1 cellular context compared by ENCODE assay signal in genomic region chr10:102814873-102815661, GRCh38.
TF ChIP-seq lines count a peak whose summit lies in the region.

No MANE protein-coding gene starts in this region.

TF ChIP-seq in HepG2, 621 proteins besides CTCF, POLR2A, EP300 and RAD21 (continued from another document and continues in another):
- TF ChIP-seq ZBTB40 (IDR thresholded peaks at IDR 0.05) (no peak), ZBTB40 (CRISPR knock-in tag; IDR thresholded peaks at IDR 0.05) (peak; percentile 67; the same call in 1 of the 2 replicates), MTF2 (CRISPR knock-in tag; IDR thresholded peaks at IDR 0.05; ENCODE audit: borderline replicate concordance) (0 out of 2 replicates have a peak, but pooled peaks have one; percentile 45), REPIN1 (CRISPR knock-in tag; IDR thresholded peaks at IDR 0.05; ENCODE audit: borderline replicate concordance, low read depth) (peak; percentile 66; the same call in 1 of the 2 replicates), REL (CRISPR knock-in tag; conservative IDR thresholded peaks at IDR 0.05) (no peak), ZSCAN20 (CRISPR knock-in tag; IDR thresholded peaks at IDR 0.05; ENCODE audit: borderline replicate concordance) (no peak), ZNF878 (CRISPR knock-in tag; IDR thresholded peaks at IDR 0.05) (peak; percentile 46), TFDP2 (CRISPR knock-in tag; IDR thresholded peaks at IDR 0.05) (peak; percentile 10; the same call in 1 of the 2 replicates), ZGPAT (CRISPR knock-in tag; IDR thresholded peaks at IDR 0.05) (peak; percentile 93), ZNF709 (CRISPR knock-in tag; IDR thresholded peaks at IDR 0.05) (no peak), ATF7 (IDR thresholded peaks at IDR 0.05) (no peak), ATF7 (CRISPR knock-in tag; IDR thresholded peaks at IDR 0.05) (peak; percentile 38; the same call in 1 of the 2 replicates), ZNF747 (CRISPR knock-in tag; IDR thresholded peaks at IDR 0.05; ENCODE audit: borderline replicate concordance) (peak; percentile 51; the same call in 1 of the 2 replicates), ZNF816 (CRISPR knock-in tag; IDR thresholded peaks at IDR 0.05; ENCODE audit: borderline replicate concordance) (peak; percentile 62; the same call in 1 of the 2 replicates), ZZZ3 (CRISPR knock-in tag; IDR thresholded peaks at IDR 0.05; ENCODE audit: borderline replicate concordance) (0 out of 2 replicates have a peak, but pooled peaks have one; percentile 25), NCOA5 (CRISPR knock-in tag; IDR thresholded peaks at IDR 0.05) (no peak), TEAD3 (CRISPR knock-in tag; optimal IDR thresholded peaks at IDR 0.05; ENCODE audit: borderline replicate concordance) (peak; percentile 76), ESRRA (CRISPR knock-in tag; IDR thresholded peaks at IDR 0.05; ENCODE audit: low read depth) (peak; percentile 83), MLLT10 (CRISPR knock-in tag; IDR thresholded peaks at IDR 0.05) (no peak), YY1 (IDR thresholded peaks at IDR 0.05; ENCODE audit: insufficient read depth, insufficient replicate concordance, low read depth, low read length) (no peak), NR0B2 (CRISPR knock-in tag; IDR thresholded peaks at IDR 0.05) (no peak), ARNTL (CRISPR knock-in tag; IDR thresholded peaks at IDR 0.05) (peak; percentile 94), ZMAT3 (CRISPR knock-in tag; conservative IDR thresholded peaks at IDR 0.05) (peak; percentile 52; the same call in 1 of the 2 replicates), ZNF136 (CRISPR knock-in tag; IDR thresholded peaks at IDR 0.05; ENCODE audit: low read depth) (no peak), ZNF235 (CRISPR knock-in tag; IDR thresholded peaks at IDR 0.05; ENCODE audit: borderline replicate concordance) (no peak), SP4 (CRISPR knock-in tag; IDR thresholded peaks at IDR 0.05) (peak; percentile 63; the same call in 1 of the 2 replicates), NCOA2 (CRISPR knock-in tag; IDR thresholded peaks at IDR 0.05) (peak; percentile 88), ZNF768 (CRISPR knock-in tag; IDR thresholded peaks at IDR 0.05) (no peak; the same call in 1 of the 2 replicates), MAX (IDR thresholded peaks at IDR 0.05) (peak; percentile 90), POGK (CRISPR knock-in tag; conservative IDR thresholded peaks at IDR 0.05) (peak; percentile 87; the same call in 1 of the 2 replicates), HOXA3 (CRISPR knock-in tag; IDR thresholded peaks at IDR 0.05) (peak; percentile 93), CCDC6 (CRISPR knock-in tag; IDR thresholded peaks at IDR 0.05) (peak; percentile 77; the same call in 1 of the 2 replicates), GLMP (CRISPR knock-in tag; IDR thresholded peaks at IDR 0.05; ENCODE audit: borderline replicate concordance) (0 out of 2 replicates have a peak, but pooled peaks have one; percentile 59), MNT (IDR thresholded peaks at IDR 0.05) (peak; percentile 32; the same call in 1 of the 2 replicates), ZBTB39 (CRISPR knock-in tag; IDR thresholded peaks at IDR 0.05) (peak; percentile 89; the same call in 1 of the 2 replicates), RXRB (CRISPR knock-in tag; IDR thresholded peaks at IDR 0.05; ENCODE audit: borderline replicate concordance) (peak; percentile 84), ZNF296 (CRISPR knock-in tag; conservative IDR thresholded peaks at IDR 0.05) (peak; percentile 85; the same call in 1 of the 2 replicates), ZFY (CRISPR knock-in tag; IDR thresholded peaks at IDR 0.05) (peak; percentile 76), TFDP1 (CRISPR knock-in tag; IDR thresholded peaks at IDR 0.05; ENCODE audit: borderline replicate concordance) (peak; percentile 44; the same call in 1 of the 2 replicates)
